16 cellular contexts compared by ENCODE assay signal in genomic region chr1:203636306-203636705, GRCh38. TPM values are rescaled to one million over a fixed set of nuclear protein-coding genes. Genes with fewer than 3 reads are reported as not detected.
DNase-seq lines count a peak whose midpoint lies in the region; ATAC-seq, FAIRE-seq and TF ChIP-seq lines count a peak whose summit lies in the region.
"Had no signal": no experiment of that assay in that cellular context is flagged by ENCODE, and none has a peak within 500 bp of the region (broad histone marks: within the 10 kb centered on the region; RNA-seq: fewer than 3 reads in every experiment).

No MANE protein-coding gene starts in this region.

- no peak overlapping the region for H3K4me3 ChIP-seq in bronchial epithelial cell (ENCODE audit: low read depth, low read length)
- no peak overlapping the region for H3K4me3 ChIP-seq in testis
- H3K4me3 ChIP-seq: body of pancreas, GM12878, thyroid gland had no signal

- H3K9me3 ChIP-seq in testis = no peaks in the 10 kb centered on the region
- H3K9me3 ChIP-seq: body of pancreas, thyroid gland had no signal

- H3K4me3 Mint-ChIP-seq in activated T-cell treated with anti-CD3 and anti-CD28 coated beads, Interleukin-2, amount 50 U/mL, for 24 hours = no peak overlapping the region
- no peak overlapping the region for H3K4me3 Mint-ChIP-seq in activated T-cell treated with anti-CD3 and anti-CD28 coated beads, Interleukin-2, amount 50 U/mL, for 72 hours
- H3K4me3 Mint-ChIP-seq: H9 had no signal

- no peak for FAIRE-seq in bronchial epithelial cell (lab: Jason Lieb, UNC)
- FAIRE-seq: GM12878 had no signal

- 55 to 72% methylated on average over 7 of the region's 7 CpGs for WGBS in testis, 2 donors

- H3K9me3 Mint-ChIP-seq in activated T-cell treated with anti-CD3 and anti-CD28 coated beads, Interleukin-2, amount 50 U/mL, for 24 hours = no peaks in the 10 kb centered on the region
- H3K9me3 Mint-ChIP-seq in activated T-cell treated with anti-CD3 and anti-CD28 coated beads, Interleukin-2, amount 50 U/mL, for 72 hours = no peaks in the 10 kb centered on the region
- H3K9me3 Mint-ChIP-seq: H9 had no signal

- H3K36me3 Mint-ChIP-seq in activated T-cell treated with anti-CD3 and anti-CD28 coated beads, Interleukin-2, amount 50 U/mL, for 24 hours (ENCODE audit: low read depth) = peaks cover 39% of the 10 kb centered on the region
- peaks cover 1% of the 10 kb centered on the region in 2 donors for H3K36me3 Mint-ChIP-seq in activated T-cell treated with anti-CD3 and anti-CD28 coated beads, Interleukin-2, amount 50 U/mL, for 72 hours (ENCODE audit: insufficient read depth in 2 of 2)

- intact Hi-C loops in testis (cut with DNase I; ENCODE audit: low total_unique reads) = loop anchor here (10.0 kb wide), 1 partner anchor 132 kb away; no protein-coding TSS in a partner anchor

- peaks cover 40% of the 10 kb centered on the region for H3K4me1 ChIP-seq in testis

- H3K27me3 ChIP-seq in bronchial epithelial cell (ENCODE audit: control insufficient read depth, insufficient read depth, low read length) (no peaks in the 10 kb centered on the region), testis (no peaks in the 10 kb centered on the region)
- H3K27me3 ChIP-seq: body of pancreas, thyroid gland had no signal

- TF ChIP-seq POLR2A in testis (IDR thresholded peaks at IDR 0.05) = no peak

- no peak for DNase-seq in activated T-cell treated with anti-CD3 and anti-CD28 coated beads, Interleukin-2, amount 50 U/mL, for 24 hours
- no peak for DNase-seq in activated T-cell treated with anti-CD3 and anti-CD28 coated beads, Interleukin-2, amount 50 U/mL, for 72 hours
- DNase-seq in bronchial epithelial cell (ENCODE audit: low read depth) (peak; percentile 95), lung microvascular endothelial cell (ENCODE audit: low read depth in 2 of 2) (peak; percentile 69 to 76), testis (peak; percentile 72), LoVo (ENCODE audit: low spot score) (no peak), kidney glomerular epithelial cell (lab: John Stamatoyannopoulos, UW) (no peak), HK-2 (ENCODE audit: unreplicated experiment) (no peak)
- DNase-seq: activated CD8-positive, alpha-beta memory T cell treated with anti-CD3 and anti-CD28 coated beads, Interleukin-2, amount 50 U/mL, for 48 hours; body of pancreas; erythroblast; H9; NCI-H1694; thyroid gland had no signal

- peaks cover 53% of the 10 kb centered on the region for H3K4me1 Mint-ChIP-seq in activated T-cell treated with anti-CD3 and anti-CD28 coated beads, Interleukin-2, amount 50 U/mL, for 24 hours (ENCODE audit: low read depth)
- H3K4me1 Mint-ChIP-seq in activated T-cell treated with anti-CD3 and anti-CD28 coated beads, Interleukin-2, amount 50 U/mL, for 72 hours (ENCODE audit: low read depth) = peaks cover 44% of the 10 kb centered on the region

- H3K27me3 Mint-ChIP-seq in activated T-cell treated with anti-CD3 and anti-CD28 coated beads, Interleukin-2, amount 50 U/mL, for 24 hours = no peaks in the 10 kb centered on the region
- H3K27me3 Mint-ChIP-seq in activated T-cell treated with anti-CD3 and anti-CD28 coated beads, Interleukin-2, amount 50 U/mL, for 72 hours (ENCODE audit: low read depth) = no peaks in the 10 kb centered on the region

- peak overlapping the region; percentile 41 to 48 for H3K27ac ChIP-seq in testis

- H3K27ac Mint-ChIP-seq in activated T-cell treated with anti-CD3 and anti-CD28 coated beads, Interleukin-2, amount 50 U/mL, for 24 hours = peak overlapping the region; percentile 55
- H3K27ac Mint-ChIP-seq in activated T-cell treated with anti-CD3 and anti-CD28 coated beads, Interleukin-2, amount 50 U/mL, for 72 hours = no peak overlapping the region
- H3K27ac Mint-ChIP-seq: H9 had no signal

- H3K36me3 ChIP-seq in bronchial epithelial cell (ENCODE audit: control insufficient read depth, insufficient read depth, low read length) (peaks cover 3% of the 10 kb centered on the region), testis (ENCODE audit: low read depth, missing control alignments) (no peaks in the 10 kb centered on the region)
- H3K36me3 ChIP-seq: thyroid gland had no signal

- ATAC-seq in activated T-cell treated with anti-CD3 and anti-CD28 coated beads, Interleukin-2, amount 50 U/mL, for 72 hours (replicated peaks in 1 of 2) = no peak
- ATAC-seq: body of pancreas, GM12878, left lobe of liver had no signal

- no peak for TF ChIP-seq CTCF in bronchial epithelial cell (IDR thresholded peaks at IDR 0.05; ENCODE audit: insufficient read depth, low read length, severe bottlenecking)
- no peak for TF ChIP-seq CTCF in testis (IDR thresholded peaks at IDR 0.05)

RNA-seq across cellular contexts. Expression of gene ATP2B4, which starts 9.7 kb away (rescaled TPM):
- 10 to 100 TPM; 34.1 to 65.5 TPM for total RNA-seq in activated T-cell treated with anti-CD3 and anti-CD28 coated beads, Interleukin-2, amount 50 U/mL, for 72 hours
- total RNA-seq in bronchial epithelial cell (27.4 and 71.7 TPM in 2 replicates), lung microvascular endothelial cell (28.8 and 50.6 TPM in 2 replicates), testis (100 to 1,000 TPM; 124 to 125 TPM)
- 124 TPM for polyA plus RNA-seq in testis (ENCODE audit: insufficient read depth, low read depth, low replicate concordance)

Comparison
In these comparisons a context has a peak if more than half of its experiments do, and no peak if none do; other contexts are left out.
1. DNase-seq: peak in bronchial epithelial cell (single experiment), lung microvascular endothelial cell (2 of 2) and testis (single experiment); none in activated T-cell treated with anti-CD3 and anti-CD28 coated beads, Interleukin-2, amount 50 U/mL, for 24 hours (single experiment), activated T-cell treated with anti-CD3 and anti-CD28 coated beads, Interleukin-2, amount 50 U/mL, for 72 hours (0 of 2), LoVo (single experiment), kidney glomerular epithelial cell (single experiment) and HK-2 (single experiment).